Comparison of ENCODE assay signal across 16 cellular contexts in genomic region chr17:66957343-66957742, GRCh38. TPM values are rescaled to one million over a fixed set of nuclear protein-coding genes. Genes with fewer than 3 reads are reported as not detected.
DNase-seq lines count a peak whose midpoint lies in the region; ATAC-seq and TF ChIP-seq lines count a peak whose summit lies in the region.
"Had no signal": no experiment of that assay in that cellular context is flagged by ENCODE, and none has a peak within 500 bp of the region (broad histone marks: within the 10 kb centered on the region; RNA-seq: fewer than 3 reads in every experiment).

No MANE protein-coding gene starts in this region.

- no peak for TF ChIP-seq POLR2A in gastroesophageal sphincter (IDR thresholded peaks at IDR 0.05)
- no peak for TF ChIP-seq POLR2A in prostate gland (IDR thresholded peaks at IDR 0.05)
- no peak for TF ChIP-seq POLR2A in erythroblast (IDR thresholded peaks at IDR 0.05; ENCODE audit: low read length)

- in situ Hi-C loops in Panc1 (cut with HindIII; ENCODE audit: low pct_unique_long_range_greater_than_20kb, low sequenced_read_pairs), result no loop called here

- H3K27me3 ChIP-seq in Panc1 (ENCODE audit: control insufficient read depth, insufficient read depth, low read length) (no peaks in the 10 kb centered on the region), gastroesophageal sphincter (peaks cover 4% of the 10 kb centered on the region), prostate gland (replicated peaks; ENCODE audit: insufficient read depth) (no peaks in the 10 kb centered on the region)
- H3K27me3 ChIP-seq: BE2C had no signal

- WGBS in gastroesophageal sphincter (ENCODE audit: low coverage in 1 of 2), 2 donors, result 83 to 86% methylated on average over 1 to 7 of the region's 8 CpGs
- 87% methylated on average over 8 of the region's 8 CpGs for WGBS in prostate gland

- ATAC-seq in Panc1 (no peak), gastroesophageal sphincter (no peak), HG02981 (IDR thresholded peaks at IDR 0.05; ENCODE audit: unreplicated experiment) (no peak)
- ATAC-seq: CD8-positive, alpha-beta T cell had no signal

- H3K4me1 ChIP-seq in Panc1 (ENCODE audit: control insufficient read depth, insufficient read depth, low read length), result peaks cover 57% of the 10 kb centered on the region
- H3K4me1 ChIP-seq in gastroesophageal sphincter, result peaks cover 0 to 37% (median 0%) of the 10 kb centered on the region in 3 donors
- peaks cover 10% of the 10 kb centered on the region for H3K4me1 ChIP-seq in prostate gland (replicated peaks)

- BruUV-seq in Panc1 (replicated peaks; lab: Mats Ljungman, UMichigan), result no TSS peak

- no peak for DNase-seq in Panc1 (ENCODE audit: low read depth, low spot score)
- DNase-seq in prostate gland (ENCODE audit: low spot score), result no peak
- DNase-seq in erythroblast (lab: John Stamatoyannopoulos, UW), result no peak
- no peak for DNase-seq in posterior cingulate gyrus
- DNase-seq in activated CD4-positive, CD25-positive, alpha-beta regulatory T cell treated with anti-CD3 and anti-CD28 coated beads, Interleukin-2, amount 50 U/mL, for 72 hours, result no peak
- DNase-seq: 8988T; BE2C; CD8-positive, alpha-beta T cell; COR-L47; DMS53; GF-D8; HCEC 1CT had no signal

- TF ChIP-seq CTCF in C4-2B (conservative IDR thresholded peaks at IDR 0.05) (no peak), Panc1 (IDR thresholded peaks at IDR 0.05) (no peak), gastroesophageal sphincter (IDR thresholded peaks at IDR 0.05) (no peak), prostate gland (IDR thresholded peaks at IDR 0.05) (no peak)

- POLR2A ChIA-PET in Panc1 (lab: Charles Lee), result no interaction called here

- no peak for TF ChIP-seq EP300 in gastroesophageal sphincter (IDR thresholded peaks at IDR 0.05)

- CTCF ChIA-PET in Panc1 (lab: Charles Lee), result no interaction called here

- intact Hi-C loops in Panc1 (cut with micrococcal nuclease; ENCODE audit: unreplicated experiment), result no loop called here
- intact Hi-C loops in prostate gland (cut with DNase I), result no loop called here
- intact Hi-C loops in posterior cingulate gyrus (cut with DNase I), result no loop called here

- H3K9me3 ChIP-seq in Panc1 (ENCODE audit: control insufficient read depth, insufficient read depth, low read depth, low read length) (no peaks in the 10 kb centered on the region), gastroesophageal sphincter (no peaks in the 10 kb centered on the region), prostate gland (no peaks in the 10 kb centered on the region)
- H3K9me3 ChIP-seq: BE2C had no signal

- H3K36me3 ChIP-seq in Panc1 (ENCODE audit: control insufficient read depth, insufficient read depth, low read length) (no peaks in the 10 kb centered on the region), gastroesophageal sphincter (no peaks in the 10 kb centered on the region), prostate gland (no peaks in the 10 kb centered on the region)
- H3K36me3 ChIP-seq: BE2C had no signal

- H3K27ac ChIP-seq in C4-2B (peak overlapping the region; percentile 38), Panc1 (ENCODE audit: low read length) (peak overlapping the region; percentile 65), gastroesophageal sphincter (peak overlapping the region; percentile 29 to 82 (median 80)), prostate gland (peak overlapping the region; percentile 67 to 69)

- H3K4me3 ChIP-seq in Panc1 (ENCODE audit: low read depth in 2 of 2, low read length in 2 of 2) (no peak overlapping the region), gastroesophageal sphincter (no peak overlapping the region), prostate gland (no peak overlapping the region)

RNA-seq across cellular contexts. Expression of gene CACNG4, which starts 7.2 kb away (rescaled TPM):
- total RNA-seq in Panc1 (2021; ENCODE audit: unreplicated experiment), result 40.3 TPM
- polyA plus RNA-seq in Panc1 (2012; ENCODE audit: insufficient read length), result 37.7 TPM
- total RNA-seq in gastroesophageal sphincter, result 10 to 100 TPM in 1 of 4 donors, 1 to 10 TPM in 1, under 1 TPM in 1, not detected in 1; 0.13 to 13.5 (median 2.1) TPM
- 10 to 100 TPM in 1 of 2 donors, 1 to 10 TPM in 1; 9.5 to 12.9 TPM for total RNA-seq in prostate gland
- total RNA-seq: CD8-positive, alpha-beta T cell had no signal
- polyA plus RNA-seq: CD14-positive monocyte had no signal
